Comparison of ENCODE assay signal across 9 cellular contexts in the genomic region with DNA sequence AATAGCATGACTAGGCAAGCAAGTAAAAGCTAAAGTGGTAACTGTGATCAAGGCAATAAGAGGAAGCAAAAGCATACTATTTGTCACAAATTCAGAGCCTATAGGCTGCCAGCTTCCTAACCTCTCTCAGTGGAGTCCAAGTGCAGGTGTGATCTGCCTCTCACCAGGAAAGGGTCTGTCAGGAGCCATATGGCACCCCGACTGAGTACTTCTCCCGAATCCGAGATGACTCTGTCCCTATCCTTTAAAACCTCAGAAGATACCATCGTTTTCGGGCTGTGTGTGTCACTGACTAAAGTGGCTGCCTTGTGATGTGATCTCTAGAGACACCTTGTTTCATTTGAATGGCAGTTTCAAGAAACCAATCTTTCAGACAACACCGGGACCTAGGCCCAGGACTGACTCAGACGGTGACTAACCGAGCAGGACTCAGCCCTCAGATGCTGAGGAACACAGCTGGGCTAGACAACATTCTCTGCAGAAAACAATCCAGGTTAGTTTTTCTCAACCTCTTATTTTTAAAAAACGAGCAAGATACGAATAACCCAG.
A peak's percentile ranks its signal among the peaks of the same experiment; 100 is the strongest.
DNase-seq lines count a peak whose midpoint lies in the region; ATAC-seq and TF ChIP-seq lines count a peak whose summit lies in the region.
"Had no signal": no experiment of that assay in that cellular context is flagged by ENCODE, and none has a peak within 500 bp of the region (broad histone marks: within the 10 kb centered on the region; RNA-seq: fewer than 3 reads in every experiment).

No MANE protein-coding gene starts in this region.

- H3K4me1 ChIP-seq in heart right ventricle (peaks cover 15 to 84% (median 50%) of the 10 kb centered on the region in 9 donors), HAP-1 (no peaks in the 10 kb centered on the region)

- H3K27ac Mint-ChIP-seq in CD4-positive, alpha-beta T cell: peak overlapping the region; percentile 59

- TF ChIP-seq CTCF in CD4-positive, alpha-beta T cell (IDR thresholded peaks at IDR 0.05): no peak
- no peak for TF ChIP-seq CTCF in heart right ventricle (IDR thresholded peaks at IDR 0.05)

- H3K9me3 Mint-ChIP-seq in CD4-positive, alpha-beta T cell: no peaks in the 10 kb centered on the region
- no peaks in the 10 kb centered on the region for H3K9me3 Mint-ChIP-seq in activated T-cell treated with anti-CD3 and anti-CD28 coated beads, Interleukin-2, amount 50 U/mL, for 4 hours

- intact Hi-C loops in CD4-positive, alpha-beta T cell (cut with DNase I, micrococcal nuclease): loop anchor here in 1 of 2 experiments (10.0 kb wide), 1 partner anchor 45 kb away; no protein-coding TSS in a partner anchor
- intact Hi-C loops in heart right ventricle (cut with DNase I): loop anchor here in 8 of 10 donors (2.0 to 10.0 kb wide), 7 partner anchors 42 to 183 kb away; a partner anchor contains a TSS

- WGBS in heart right ventricle, 2 donors: 68 to 71% methylated on average over 10 of the region's 10 CpGs

- H3K27me3 ChIP-seq in CD4-positive, alpha-beta T cell (ENCODE audit: control insufficient read depth, insufficient read depth, low read length): no peaks in the 10 kb centered on the region
- H3K27me3 ChIP-seq in heart right ventricle: no peaks in the 10 kb centered on the region
- no peaks in the 10 kb centered on the region for H3K27me3 ChIP-seq in HAP-1 (ENCODE audit: low read depth)

- in situ Hi-C loops in HAP-1 (cut with MboI; ENCODE audit: low sequenced_read_pairs): loop anchor here (5.0 to 10.0 kb wide), 2 partner anchors 173 to 355 kb away; no protein-coding TSS in a partner anchor

- peaks cover 90% of the 10 kb centered on the region for H3K36me3 Mint-ChIP-seq in CD4-positive, alpha-beta T cell (ENCODE audit: low read depth)
- peaks cover 42% of the 10 kb centered on the region for H3K36me3 Mint-ChIP-seq in activated T-cell treated with anti-CD3 and anti-CD28 coated beads, Interleukin-2, amount 50 U/mL, for 4 hours (ENCODE audit: insufficient read depth)

- no peak overlapping the region for H3K27ac ChIP-seq in CD4-positive, alpha-beta T cell (ENCODE audit: low read depth, low read length)
- H3K27ac ChIP-seq in heart right ventricle: peak overlapping the region; percentile 26 to 92 (median 76)
- H3K27ac ChIP-seq: HL-60 had no signal

- no peaks in the 10 kb centered on the region for H3K9me3 ChIP-seq in CD4-positive, alpha-beta T cell (ENCODE audit: control insufficient read depth, low read length)
- H3K9me3 ChIP-seq in heart right ventricle (no peaks in the 10 kb centered on the region), HAP-1 (no peaks in the 10 kb centered on the region)

- peaks cover 22% of the 10 kb centered on the region for H3K4me1 Mint-ChIP-seq in CD4-positive, alpha-beta T cell (ENCODE audit: low read depth)
- peaks cover 23% of the 10 kb centered on the region for H3K4me1 Mint-ChIP-seq in activated T-cell treated with anti-CD3 and anti-CD28 coated beads, Interleukin-2, amount 50 U/mL, for 4 hours (ENCODE audit: low read depth)

- peak overlapping the region; percentile 42 for H3K4me3 Mint-ChIP-seq in CD4-positive, alpha-beta T cell
- H3K4me3 Mint-ChIP-seq in activated T-cell treated with anti-CD3 and anti-CD28 coated beads, Interleukin-2, amount 50 U/mL, for 4 hours: no peak overlapping the region

- peak in 4 of 10 experiments; percentile 14 to 28 (median 22) for DNase-seq in CD4-positive, alpha-beta T cell
- DNase-seq in activated T-cell treated with anti-CD3 and anti-CD28 coated beads, Interleukin-2, amount 50 U/mL, for 4 hours: peak; percentile 18
- DNase-seq in heart right ventricle (peak in 1 of 2 donors; percentile 55), stromal cell of bone marrow (ENCODE audit: low read depth) (peak; percentile 80), HAP-1 (ENCODE audit: low spot score in 2 of 2) (no peak), retina (no peak)

- peak; percentile 47 for ATAC-seq in CD4-positive, alpha-beta T cell (ENCODE audit: poor library complexity)
- ATAC-seq in GM19395 (IDR thresholded peaks at IDR 0.05; ENCODE audit: unreplicated experiment) (peak; percentile 67), HG03565 (IDR thresholded peaks at IDR 0.05; ENCODE audit: unreplicated experiment) (peak; percentile 44), heart right ventricle (peak in 6 of 8 donors; percentile 16 to 55 (median 36))
- peak; percentile 93 to 94 for ATAC-seq in activated T-cell treated with anti-CD3 and anti-CD28 coated beads, Interleukin-2, amount 50 U/mL, for 4 hours

- POLR2A ChIA-PET in CD4-positive, alpha-beta T cell (lab: Charles Lee): no interaction called here

- H3K4me3 ChIP-seq in heart right ventricle: peak overlapping the region in 1 of 10 donors; percentile 1
- no peak overlapping the region for H3K4me3 ChIP-seq in HAP-1

- CTCF ChIA-PET in CD4-positive, alpha-beta T cell (lab: Charles Lee): interaction anchor here (1.5 kb wide), 1 partner anchor 183 kb away, joined by 4 read pairs; no protein-coding TSS in a partner anchor

- no peaks in the 10 kb centered on the region for H3K27me3 Mint-ChIP-seq in CD4-positive, alpha-beta T cell
- H3K27me3 Mint-ChIP-seq in activated T-cell treated with anti-CD3 and anti-CD28 coated beads, Interleukin-2, amount 50 U/mL, for 4 hours (ENCODE audit: low read depth): no peaks in the 10 kb centered on the region

- H3K36me3 ChIP-seq in heart right ventricle (peaks cover 0 to 27% (median 10%) of the 10 kb centered on the region in 9 donors), HAP-1 (replicated peaks) (peaks cover 11% of the 10 kb centered on the region)

Comparison
In these comparisons a context has a peak if more than half of its experiments do, and no peak if none do; other contexts are left out.
1. ATAC-seq: peak in every context shown above with its lines; median percentile 94 in activated T-cell treated with anti-CD3 and anti-CD28 coated beads, Interleukin-2, amount 50 U/mL, for 4 hours; 67 in GM19395; 47 in CD4-positive, alpha-beta T cell; 44 in HG03565; 36 in heart right ventricle.
2. DNase-seq: peak in activated T-cell treated with anti-CD3 and anti-CD28 coated beads, Interleukin-2, amount 50 U/mL, for 4 hours (single experiment) and stromal cell of bone marrow (single experiment); none in HAP-1 (0 of 2) and retina (single experiment).